In genomic region chr9:133335924-133336811, GRCh38 we compare ENCODE assay signal across 8 cellular contexts. TPM values are rescaled to one million over a fixed set of nuclear protein-coding genes. Genes with fewer than 3 reads are reported as not detected.
DNase-seq lines count a peak whose midpoint lies in the region; ATAC-seq and TF ChIP-seq lines count a peak whose summit lies in the region.

SURF6 (minus strand) TSS chr9:133336188; CDS start chr9:133336132, 56 bp downstream.

- peak; percentile 90 for ATAC-seq in HG02678 (IDR thresholded peaks at IDR 0.05; ENCODE audit: unreplicated experiment)

- peak within 1 kb of the TSS; percentile 56 for H3K27ac ChIP-seq in suprapubic skin

- peak within 1 kb of the TSS; percentile 58 for H3K4me3 ChIP-seq in suprapubic skin

- no peaks in the 10 kb centered on the region for H3K9me3 ChIP-seq in suprapubic skin

- no peak for TF ChIP-seq CTCF in suprapubic skin (IDR thresholded peaks at IDR 0.05)

- peak within 1 kb of the TSS; percentile 89 for H3K27ac Mint-ChIP-seq in activated naive CD4-positive, alpha-beta T cell treated with anti-CD3 and anti-CD28 coated beads, Interleukin-2, amount 50 U/mL, for 24 hours

- 6% methylated on average over 32 of the region's 70 CpGs for WGBS in suprapubic skin

- no peaks in the 10 kb centered on the region for H3K9me3 Mint-ChIP-seq in activated naive CD4-positive, alpha-beta T cell treated with anti-CD3 and anti-CD28 coated beads, Interleukin-2, amount 50 U/mL, for 24 hours

- H3K4me3 Mint-ChIP-seq in activated naive CD4-positive, alpha-beta T cell treated with anti-CD3 and anti-CD28 coated beads, Interleukin-2, amount 50 U/mL, for 24 hours: peak within 1 kb of the TSS; percentile 95

- H3K36me3 Mint-ChIP-seq in activated naive CD4-positive, alpha-beta T cell treated with anti-CD3 and anti-CD28 coated beads, Interleukin-2, amount 50 U/mL, for 24 hours: peaks cover 17% of the 10 kb centered on the region

- no peaks in the 10 kb centered on the region for H3K27me3 Mint-ChIP-seq in activated naive CD4-positive, alpha-beta T cell treated with anti-CD3 and anti-CD28 coated beads, Interleukin-2, amount 50 U/mL, for 24 hours

- H3K4me1 ChIP-seq in suprapubic skin: peaks cover 40% of the 10 kb centered on the region

- no peak for TF ChIP-seq EP300 in suprapubic skin (IDR thresholded peaks at IDR 0.05)

- H3K4me1 Mint-ChIP-seq in activated naive CD4-positive, alpha-beta T cell treated with anti-CD3 and anti-CD28 coated beads, Interleukin-2, amount 50 U/mL, for 24 hours: peaks cover 46% of the 10 kb centered on the region

- TF ChIP-seq POLR2A in GM10847 (IDR thresholded peaks at IDR 0.05; ENCODE audit: extremely low read depth, insufficient read length): peak; percentile 73
- peak in 1 of 2 donors; percentile 8 for TF ChIP-seq POLR2A in suprapubic skin (IDR thresholded peaks at IDR 0.05)

- peaks cover 52% of the 10 kb centered on the region for H3K36me3 ChIP-seq in suprapubic skin

- DNase-seq in NCI-H1105 treated with DMSO at 0.1 percent for 48 hours (lab: John Stamatoyannopoulos, UW) (peak; percentile 87), SKM-1 (lab: John Stamatoyannopoulos, UW; ENCODE audit: unreplicated experiment) (peak; percentile 84), globus pallidus (ENCODE audit: low spot score) (peak; percentile 81), occipital lobe (lab: John Stamatoyannopoulos, UW) (peak; percentile 89), suprapubic skin (ENCODE audit: low spot score in 2 of 2) (peak; percentile 92 to 93)

- H3K27me3 ChIP-seq in suprapubic skin: no peaks in the 10 kb centered on the region

RNA-seq across cellular contexts. Expression of gene SURF6, which starts in this region (rescaled TPM):
- total RNA-seq in occipital lobe: 14.7 TPM
- total RNA-seq in suprapubic skin: 10 to 100 TPM; 11.5 to 17.1 (median 15.8) TPM

Comparison
In these comparisons a context has a peak if more than half of its experiments do, and no peak if none do; other contexts are left out.
1. Peak in every context shown above with its lines: DNase-seq, ATAC-seq, H3K4me3 ChIP-seq and H3K27ac ChIP-seq.